In the genomic region with DNA sequence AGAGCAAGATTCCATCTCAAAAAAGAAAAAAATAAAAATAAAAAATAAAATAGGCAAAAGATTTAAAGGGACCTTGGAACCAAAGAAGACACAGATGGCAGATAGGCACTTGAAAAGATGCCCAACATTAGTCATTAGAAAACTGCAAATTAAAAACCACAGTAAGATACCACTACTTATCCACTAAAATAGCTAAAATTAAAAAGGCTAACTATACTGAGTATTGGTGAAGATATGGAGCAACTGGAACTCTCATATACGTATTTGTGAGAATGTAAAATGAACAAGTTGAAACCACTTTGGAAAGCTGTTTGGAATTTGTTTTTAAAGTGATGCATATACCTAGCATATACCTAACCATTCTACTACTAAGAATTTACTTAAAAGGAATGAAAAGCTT, we compare ENCODE assay signal across 7 cellular contexts.
"Had no signal": no experiment of that assay in that cellular context is flagged by ENCODE, and none has a peak within 500 bp of the region (broad histone marks: within the 10 kb centered on the region; RNA-seq: fewer than 3 reads in every experiment).

No MANE protein-coding gene starts in this region.

- H3K4me1 ChIP-seq: HAP-1 had no signal

- H3K27ac ChIP-seq: GM23248, KMS-11 had no signal

- H3K4me2 ChIP-seq: KMS-11 had no signal

- H2AFZ ChIP-seq: GM23248 had no signal

- H3K4me3 ChIP-seq: GM23248, HAP-1 had no signal

- H3K9ac ChIP-seq: GM23248, KMS-11 had no signal

- DNase-seq: GM23248, GOT3, H7, IMR-90, KBM-7 had no signal

- H3K36me3 ChIP-seq: HAP-1 had no signal
